ENCODE assay signal across 18 cellular contexts in genomic region chr9:80235752-80236151, GRCh38.
"Had no signal": no experiment of that assay in that cellular context is flagged by ENCODE, and none has a peak within 500 bp of the region (broad histone marks: within the 10 kb centered on the region; RNA-seq: fewer than 3 reads in every experiment).

No MANE protein-coding gene starts in this region.

- H3K27ac ChIP-seq: SJSA1, SK-N-MC had no signal

- DNase-seq: Karpas-422, KG1, MG63, NCI-H1092 treated with DMSO at 0.1 percent for 48 hours, NCI-H1436, NCI-H187, NCI-H2029, NCI-H2081 treated with DMSO at 0.1 percent for 48 hours, NCI-H2171 treated with DMSO at 0.1 percent for 48 hours, NCI-H345, NCI-H524, NCI-H526 treated with DMSO at 0.1 percent for 48 hours, NCI-H748 treated with DMSO at 0.1 percent for 48 hours, Right ventricle myocardium superior, RPMI8226, SIG-M5 had no signal

- H3K27me3 ChIP-seq: MG63, SJSA1 had no signal

- H3K4me3 ChIP-seq: MG63, SJSA1, SK-N-MC had no signal

- H3K4me1 ChIP-seq: SJSA1 had no signal
